Comparison of ENCODE assay signal across 16 cellular contexts in genomic region chr10:86353506-86354485, GRCh38. TPM values are rescaled to one million over a fixed set of nuclear protein-coding genes. Genes with fewer than 3 reads are reported as not detected.
DNase-seq lines count a peak whose midpoint lies in the region; ATAC-seq and TF ChIP-seq lines count a peak whose summit lies in the region.
"Had no signal": no experiment of that assay in that cellular context is flagged by ENCODE, and none has a peak within 500 bp of the region (broad histone marks: within the 10 kb centered on the region; RNA-seq: fewer than 3 reads in every experiment).

No MANE protein-coding gene starts in this region.

- intact Hi-C loops in left cardiac atrium (cut with DNase I), result no loop called here
- intact Hi-C loops in dendritic cell treated with granulocyte-macrophage colony-stimulating factor and Interleukin-4, amounts not matched to agents 40 ng/mL and 50 ng/mL, for 4 days (cut with micrococcal nuclease), result no loop called here
- intact Hi-C loops in lower lobe of right lung (cut with DNase I), result no loop called here

- no peaks in the 10 kb centered on the region for H3K9me3 Mint-ChIP-seq in dendritic cell treated with granulocyte-macrophage colony-stimulating factor and Interleukin-4, amounts not matched to agents 40 ng/mL and 50 ng/mL, for 4 days
- H3K9me3 Mint-ChIP-seq in stimulated activated naive CD8-positive, alpha-beta T cell treated with anti-CD3 and anti-CD28 coated beads, Interleukin-15, amount 100 ng/mL, for 72 hours, result no peaks in the 10 kb centered on the region
- H3K9me3 Mint-ChIP-seq: H9 had no signal

- no peaks in the 10 kb centered on the region for H3K36me3 ChIP-seq in right atrium auricular region
- no peaks in the 10 kb centered on the region for H3K36me3 ChIP-seq in lower lobe of right lung
- H3K36me3 ChIP-seq: BLaER1 had no signal

- H3K4me1 Mint-ChIP-seq in dendritic cell treated with granulocyte-macrophage colony-stimulating factor and Interleukin-4, amounts not matched to agents 40 ng/mL and 50 ng/mL, for 4 days (ENCODE audit: low read depth), result peaks cover 46% of the 10 kb centered on the region
- no peaks in the 10 kb centered on the region for H3K4me1 Mint-ChIP-seq in stimulated activated naive CD8-positive, alpha-beta T cell treated with anti-CD3 and anti-CD28 coated beads, Interleukin-15, amount 100 ng/mL, for 72 hours

- H3K4me1 ChIP-seq in right atrium auricular region (peaks cover 0 to 8% of the 10 kb centered on the region in 2 donors), lower lobe of right lung (peaks cover 26% of the 10 kb centered on the region)

- H3K9me3 ChIP-seq in right atrium auricular region (no peaks in the 10 kb centered on the region), lower lobe of right lung (peaks cover 5% of the 10 kb centered on the region)
- H3K9me3 ChIP-seq: BLaER1 had no signal

- H3K36me3 Mint-ChIP-seq in dendritic cell treated with granulocyte-macrophage colony-stimulating factor and Interleukin-4, amounts not matched to agents 40 ng/mL and 50 ng/mL, for 4 days (ENCODE audit: low read depth), result no peaks in the 10 kb centered on the region
- H3K36me3 Mint-ChIP-seq: CD8-positive, alpha-beta T cell had no signal

- no peak for TF ChIP-seq CTCF in right atrium auricular region (IDR thresholded peaks at IDR 0.05)
- no peak for TF ChIP-seq CTCF in lower lobe of right lung (IDR thresholded peaks at IDR 0.05)

- peak overlapping the region; percentile 71 for H3K27ac Mint-ChIP-seq in dendritic cell treated with granulocyte-macrophage colony-stimulating factor and Interleukin-4, amounts not matched to agents 40 ng/mL and 50 ng/mL, for 4 days
- H3K27ac Mint-ChIP-seq in stimulated activated naive CD8-positive, alpha-beta T cell treated with anti-CD3 and anti-CD28 coated beads, Interleukin-15, amount 100 ng/mL, for 72 hours, result peak overlapping the region in 1 of 2 donors; percentile 51
- H3K27ac Mint-ChIP-seq: CD8-positive, alpha-beta T cell; H9 had no signal

- ATAC-seq in left cardiac atrium (no peak), lower lobe of right lung (no peak), GM19467 (IDR thresholded peaks at IDR 0.05; ENCODE audit: unreplicated experiment) (no peak)
- no peak for ATAC-seq in stimulated activated naive CD8-positive, alpha-beta T cell treated with anti-CD3 and anti-CD28 coated beads, Interleukin-15, amount 100 ng/mL, for 72 hours
- ATAC-seq: CD8-positive, alpha-beta T cell; HepG2 had no signal

- DNase-seq in left cardiac atrium (peak; percentile 10), right atrium auricular region (ENCODE audit: low spot score) (no peak), lower lobe of right lung (peak; percentile 25), amygdala (lab: John Stamatoyannopoulos, UW) (no peak)
- no peak for DNase-seq in stimulated activated naive CD8-positive, alpha-beta T cell treated with anti-CD3 and anti-CD28 coated beads, Interleukin-15, amount 100 ng/mL, for 72 hours
- DNase-seq: 8988T; Calu3; CD8-positive, alpha-beta T cell; DMS79 treated with DMSO at 0.1 percent for 48 hours; GF-D8; H9 had no signal

- H3K27ac ChIP-seq in right atrium auricular region (no peak overlapping the region), lower lobe of right lung (no peak overlapping the region)
- H3K27ac ChIP-seq: BLaER1 had no signal

- H3K4me3 Mint-ChIP-seq in dendritic cell treated with granulocyte-macrophage colony-stimulating factor and Interleukin-4, amounts not matched to agents 40 ng/mL and 50 ng/mL, for 4 days, result no peak overlapping the region
- H3K4me3 Mint-ChIP-seq in stimulated activated naive CD8-positive, alpha-beta T cell treated with anti-CD3 and anti-CD28 coated beads, Interleukin-15, amount 100 ng/mL, for 72 hours, result no peak overlapping the region
- H3K4me3 Mint-ChIP-seq: CD8-positive, alpha-beta T cell; H9 had no signal

- H3K4me3 ChIP-seq in right atrium auricular region (no peak overlapping the region), lower lobe of right lung (no peak overlapping the region)
- H3K4me3 ChIP-seq: BLaER1 had no signal

- H3K27me3 ChIP-seq in right atrium auricular region (no peaks in the 10 kb centered on the region), lower lobe of right lung (ENCODE audit: low read depth) (no peaks in the 10 kb centered on the region)
- H3K27me3 ChIP-seq: BLaER1 had no signal

- H3K27me3 Mint-ChIP-seq in dendritic cell treated with granulocyte-macrophage colony-stimulating factor and Interleukin-4, amounts not matched to agents 40 ng/mL and 50 ng/mL, for 4 days, result peaks cover 28% of the 10 kb centered on the region
- peaks cover 36% of the 10 kb centered on the region for H3K27me3 Mint-ChIP-seq in stimulated activated naive CD8-positive, alpha-beta T cell treated with anti-CD3 and anti-CD28 coated beads, Interleukin-15, amount 100 ng/mL, for 72 hours

RNA-seq across cellular contexts. Expression of gene GRID1, which starts 12.8 kb away (rescaled TPM):
- under 1 TPM; 0.52 to 0.59 TPM for total RNA-seq in left cardiac atrium
- under 1 TPM; 0.37 to 0.67 TPM for total RNA-seq in right atrium auricular region
- total RNA-seq in lower lobe of right lung, result 2.5 TPM
- total RNA-seq: A673; Calu3; CD8-positive, alpha-beta T cell; HepG2 had no signal

Comparison
In these comparisons a context has a peak if more than half of its experiments do, and no peak if none do; other contexts are left out.
1. DNase-seq: peak in left cardiac atrium (single experiment) and lower lobe of right lung (single experiment); none in right atrium auricular region (single experiment), stimulated activated naive CD8-positive, alpha-beta T cell treated with anti-CD3 and anti-CD28 coated beads, Interleukin-15, amount 100 ng/mL, for 72 hours (0 of 2) and amygdala (0 of 56).